32 cellular contexts compared by ENCODE assay signal in the genomic region with DNA sequence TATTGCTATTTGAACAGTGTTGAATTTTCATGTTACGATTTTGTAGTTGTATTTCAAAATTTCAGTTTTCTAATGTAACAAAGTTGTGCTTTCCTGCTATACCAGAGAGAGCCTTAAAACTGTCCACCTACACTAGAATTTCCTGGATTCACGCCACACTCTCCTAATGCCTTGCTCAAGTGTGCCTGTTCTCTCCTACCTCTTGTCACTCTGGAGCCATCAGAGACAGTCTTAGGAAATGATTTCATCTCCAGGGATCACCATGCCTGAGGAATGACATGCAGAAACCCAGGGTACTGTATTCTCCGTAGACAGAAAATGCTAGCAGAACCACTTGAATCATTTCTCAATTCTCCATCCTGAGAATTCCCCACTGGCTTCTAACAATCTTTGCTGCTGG.
"Had no signal": no experiment of that assay in that cellular context is flagged by ENCODE, and none has a peak within 500 bp of the region (broad histone marks: within the 10 kb centered on the region; RNA-seq: fewer than 3 reads in every experiment).

No MANE protein-coding gene starts in this region.

- H3K4me3 Mint-ChIP-seq: activated B cell treated with CpG ODN at 0.5 μM for 24 hours; activated CD4-positive, alpha-beta memory T cell treated with anti-CD3 and anti-CD28 coated beads for 36 hours; activated naive CD4-positive, alpha-beta T cell treated with anti-CD3 and anti-CD28 coated beads for 36 hours; activated T-cell treated with anti-CD3 and anti-CD28 coated beads, Interleukin-2, amount 50 U/mL, for 4 hours; activated T-helper 1 cell treated with anti-CD3 and anti-CD28 coated beads, Interleukin-12 subunit alpha, Interleukin-12 subunit beta, Interleukin-2, Interleukin-4 antibody, amounts not matched to agents 30 ng/mL and 10 ng/mL and 1 ng/mL, durations not matched to agents 14 hours and 24 hours and 36 hours; brain had no signal

- H3K27me3 Mint-ChIP-seq: activated B cell treated with CpG ODN at 0.5 μM for 24 hours; activated CD4-positive, alpha-beta memory T cell treated with anti-CD3 and anti-CD28 coated beads for 36 hours had no signal

- H3K4me1 Mint-ChIP-seq: brain had no signal

- H3K4me1 ChIP-seq: adrenal gland had no signal

- H3K4me3 ChIP-seq: adrenal gland, PC-9 had no signal

- H3K9me3 ChIP-seq: adrenal gland had no signal

- H3K27me3 ChIP-seq: adrenal gland had no signal

- H3K36me3 Mint-ChIP-seq: activated CD4-positive, alpha-beta memory T cell treated with anti-CD3 and anti-CD28 coated beads for 36 hours; brain had no signal

- H3K9me3 Mint-ChIP-seq: activated B cell treated with CpG ODN at 0.5 μM for 24 hours, brain had no signal

- H3K9ac ChIP-seq: KMS-11 had no signal

- H3K27ac ChIP-seq: adrenal gland, KMS-11, PC-9, RWPE1, VCaP had no signal

- H3K36me3 ChIP-seq: adrenal gland had no signal

- DNase-seq: activated B cell treated with CpG ODN at 0.5 μM for 24 hours; activated CD4-positive, alpha-beta memory T cell treated with anti-CD3 and anti-CD28 coated beads for 36 hours; activated CD4-positive, alpha-beta T cell treated with anti-CD3 and anti-CD28 coated beads for 4 hours; activated CD4-positive, alpha-beta T cell treated with anti-CD3 and anti-CD28 coated beads, Interleukin-2, amount 50 U/mL, for 1 hour; activated CD4-positive, CD25-positive, alpha-beta regulatory T cell treated with anti-CD3 and anti-CD28 coated beads, Interleukin-2, amount 50 U/mL, for 72 hours; activated CD8-positive, alpha-beta memory T cell treated with anti-CD3 and anti-CD28 coated beads, Interleukin-2, amount 50 U/mL, for 4 hours; activated gamma-delta T cell treated with Interleukin-2 at 50 U/mL for 16 hours; activated naive CD4-positive, alpha-beta T cell treated with anti-CD3 and anti-CD28 coated beads for 36 hours; activated T-cell treated with anti-CD3 and anti-CD28 coated beads for 4 hours; activated T-cell treated with anti-CD3 and anti-CD28 coated beads, Interleukin-2, amount 50 U/mL, for 4 hours; adrenal gland; NCI-H1417; NCI-H146; NCI-H187; NCI-H2029 treated with DMSO at 0.1 percent for 48 hours; NCI-H2107; NCI-H226; NCI-H446 treated with DMSO at 0.1 percent for 48 hours; NCI-H524; NCI-H69; PC-9; SIG-M5; SW 1271; T-helper 1 cell; T-helper 2 cell; T-helper 9 cell had no signal

- H3K27ac Mint-ChIP-seq: activated B cell treated with CpG ODN at 0.5 μM for 24 hours; activated CD4-positive, alpha-beta memory T cell treated with anti-CD3 and anti-CD28 coated beads for 36 hours; activated naive CD4-positive, alpha-beta T cell treated with anti-CD3 and anti-CD28 coated beads for 36 hours; activated naive CD4-positive, alpha-beta T cell treated with anti-CD3 and anti-CD28 coated beads, Interleukin-2, amount 50 U/mL, for 72 hours; activated T-helper 1 cell treated with anti-CD3 and anti-CD28 coated beads, Interleukin-12 subunit alpha, Interleukin-12 subunit beta, Interleukin-2, Interleukin-4 antibody, amounts not matched to agents 30 ng/mL and 10 ng/mL and 1 ng/mL, durations not matched to agents 14 hours and 24 hours and 36 hours had no signal
